Comparison of ENCODE assay signal across 8 cellular contexts in genomic region chr17:17494499-17495447, GRCh38. TPM values are rescaled to one million over a fixed set of nuclear protein-coding genes. Genes with fewer than 3 reads are reported as not detected.
DNase-seq lines count a peak whose midpoint lies in the region; FAIRE-seq and TF ChIP-seq lines count a peak whose summit lies in the region.

No MANE protein-coding gene starts in this region.

- 10 to 11% methylated on average over 71 to 73 of the region's 73 CpGs for WGBS in esophagus, 2 donors
- 9% methylated on average over 73 of the region's 73 CpGs for WGBS in urinary bladder

- H3K4me3 ChIP-seq in WI38 (ENCODE audit: low read depth, low read length) = peak overlapping the region; percentile 67
- H3K4me3 ChIP-seq in esophagus (ENCODE audit: low read depth in 1 of 2, low read length in 2 of 2) = peak overlapping the region; percentile 54 to 60
- peak overlapping the region; percentile 53 to 71 for H3K4me3 ChIP-seq in muscle layer of duodenum (ENCODE audit: low read depth in 1 of 2, low read length in 2 of 2)
- peak overlapping the region; percentile 47 for H3K4me3 ChIP-seq in urinary bladder (ENCODE audit: low read depth, low read length)

- in situ Hi-C loops in GM13977 (cut with MboI; ENCODE audit: low pct_unique_long_range_greater_than_20kb, low sequenced_read_pairs, unreplicated experiment) = no loop called here

- H3K9me3 ChIP-seq in esophagus (ENCODE audit: control insufficient read depth in 2 of 2, insufficient read depth in 1 of 2, low read depth in 1 of 2, low read length in 1 of 2) (no peaks in the 10 kb centered on the region), muscle layer of duodenum (ENCODE audit: control insufficient read depth in 1 of 2, low read length in 2 of 2) (no peaks in the 10 kb centered on the region)

- TF ChIP-seq CTCF in WI38 (IDR thresholded peaks at IDR 0.05; ENCODE audit: low read depth, low read length) (no peak), GM13977 (IDR thresholded peaks at IDR 0.05; ENCODE audit: extremely low read depth, insufficient read depth, missing control alignments) (no peak)

- H3K4me1 ChIP-seq in esophagus (ENCODE audit: control insufficient read depth in 2 of 2, insufficient read depth in 2 of 2, low read length in 1 of 2) (peaks cover 3 to 11% of the 10 kb centered on the region in 2 donors), muscle layer of duodenum (ENCODE audit: control insufficient read depth in 1 of 2, insufficient read depth in 2 of 2, low read length in 2 of 2) (peaks cover 0 to 22% of the 10 kb centered on the region in 2 donors), urinary bladder (ENCODE audit: insufficient read depth) (no peaks in the 10 kb centered on the region)

- DNase-seq in GM12891 (ENCODE audit: insufficient read length, low spot score) = no peak
- no peak for DNase-seq in SKM-1 (lab: John Stamatoyannopoulos, UW; ENCODE audit: unreplicated experiment)
- DNase-seq in GM13977 (ENCODE audit: low spot score) = no peak
- no peak for DNase-seq in DMS153 (lab: John Stamatoyannopoulos, UW)

- FAIRE-seq in GM12891 (lab: Jason Lieb, UNC) = peak; percentile 76

- H3K36me3 ChIP-seq in esophagus (ENCODE audit: control insufficient read depth in 2 of 2, insufficient read depth in 2 of 2, low read length in 1 of 2) (peaks cover 8 to 11% of the 10 kb centered on the region in 2 donors), muscle layer of duodenum (ENCODE audit: control insufficient read depth in 1 of 2, insufficient read depth in 2 of 2, low read length in 2 of 2) (peaks cover 19 to 26% of the 10 kb centered on the region in 2 donors), urinary bladder (ENCODE audit: insufficient read depth) (peaks cover 3% of the 10 kb centered on the region)

- H3K27me3 ChIP-seq in esophagus (ENCODE audit: control insufficient read depth in 1 of 2, insufficient read depth in 2 of 2, low read length in 2 of 2) (peaks cover 0 to 3% of the 10 kb centered on the region in 2 donors), muscle layer of duodenum (ENCODE audit: low read depth, low read length) (no peaks in the 10 kb centered on the region)

- H3K27ac ChIP-seq in esophagus (ENCODE audit: low read depth in 2 of 2, low read length in 1 of 2) = no peak overlapping the region
- no peak overlapping the region for H3K27ac ChIP-seq in muscle layer of duodenum (ENCODE audit: low read length)
- H3K27ac ChIP-seq in urinary bladder (ENCODE audit: low read depth) = no peak overlapping the region

- no peak for TF ChIP-seq POLR2A in GM12891 (IDR thresholded peaks at IDR 0.05; ENCODE audit: low read depth, low read length)

TF ChIP-seq in GM12891, 5 proteins besides CTCF, POLR2A, EP300 and RAD21:
- TF ChIP-seq PAX5 (IDR thresholded peaks at IDR 0.05; ENCODE audit: insufficient read depth, low read length, severe bottlenecking) = no peak
- no peak for TF ChIP-seq TAF1 (IDR thresholded peaks at IDR 0.05; ENCODE audit: low read depth, low read length)
- TF ChIP-seq POLR2AphosphoS5 (IDR thresholded peaks at IDR 0.05; ENCODE audit: low read depth, low read length) = no peak; the same call in 1 of the 2 replicates
- no peak for TF ChIP-seq SPI1 (IDR thresholded peaks at IDR 0.05; ENCODE audit: low read depth, low read length)
- no peak for TF ChIP-seq POU2F2 (IDR thresholded peaks at IDR 0.05; ENCODE audit: low read depth, low read length)

RNA-seq across cellular contexts. Expression of gene RASD1, which starts 1.4 kb away (rescaled TPM):
- 0.08 TPM for polyA plus RNA-seq in GM12891 (2012; ENCODE audit: low read depth, missing spikeins)
- 1 to 10 TPM in 1 of 2 donors, under 1 TPM in 1; 0.83 to 1.6 TPM for polyA plus RNA-seq in esophagus
- 2.6 TPM for total RNA-seq in urinary bladder
- 12.5 TPM for polyA plus RNA-seq in urinary bladder

RNA-seq across cellular contexts. Expression of gene MED9, which starts 18.0 kb away (rescaled TPM):
- 10.4 TPM for polyA plus RNA-seq in GM12891 (2012; ENCODE audit: low read depth, missing spikeins)
- 1 to 10 TPM; 6.7 to 8.6 TPM for polyA plus RNA-seq in esophagus
- 9.5 TPM for total RNA-seq in urinary bladder
- 17.5 TPM for polyA plus RNA-seq in urinary bladder
